9 cellular contexts compared by ENCODE assay signal in the genomic region with DNA sequence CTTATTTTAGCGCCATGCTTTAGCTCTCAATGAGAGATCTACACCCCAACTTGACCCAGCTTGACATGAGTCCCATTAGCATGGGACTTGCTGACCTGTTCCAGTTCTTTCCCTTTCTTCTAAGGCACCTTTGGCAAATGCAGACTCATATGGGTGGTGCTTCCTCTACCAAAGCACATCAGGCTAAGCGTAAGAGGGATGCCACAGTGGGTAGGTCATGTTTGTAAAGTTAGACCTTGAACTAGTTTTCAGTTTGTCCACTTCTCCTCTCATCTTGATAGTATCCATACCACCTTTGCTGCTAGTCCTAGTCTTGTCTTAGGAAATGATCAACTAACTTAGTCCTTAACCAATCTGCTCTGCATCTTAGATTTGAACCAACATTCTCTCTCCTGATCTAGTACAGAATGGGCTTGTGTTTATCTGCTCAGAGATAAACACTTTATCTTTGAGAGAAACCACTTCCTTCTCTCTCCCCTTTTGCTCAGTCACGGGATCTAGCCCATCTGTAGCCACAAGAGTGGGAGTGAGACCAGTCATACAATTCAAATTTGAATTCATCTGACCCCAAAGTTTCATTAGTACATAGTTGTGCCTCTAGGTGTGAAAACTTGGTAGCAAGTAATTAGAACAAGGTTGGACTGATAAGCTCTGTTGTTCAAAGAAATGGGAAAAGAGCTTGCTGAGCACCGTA.
A peak's percentile ranks its signal among the peaks of the same experiment; 100 is the strongest.
DNase-seq lines count a peak whose midpoint lies in the region; ATAC-seq lines count a peak whose summit lies in the region.
"Had no signal": no experiment of that assay in that cellular context is flagged by ENCODE, and none has a peak within 500 bp of the region (broad histone marks: within the 10 kb centered on the region; RNA-seq: fewer than 3 reads in every experiment).

No MANE protein-coding gene starts in this region.

- no peak for DNase-seq in activated T-cell treated with anti-CD3 and anti-CD28 coated beads, Interleukin-2, amount 50 U/mL, for 24 hours
- DNase-seq in activated T-cell treated with anti-CD3 and anti-CD28 coated beads, Interleukin-2, amount 50 U/mL, for 48 hours: no peak
- DNase-seq in stimulated activated naive CD8-positive, alpha-beta T cell treated with anti-CD3 and anti-CD28 coated beads, Interleukin-15, Interleukin-2, amounts not matched to agents 100 U/mL and 50 U/mL, for 24 hours: peak; percentile 46
- no peak for DNase-seq in islet precursor cell
- no peak for DNase-seq in activated CD8-positive, alpha-beta memory T cell treated with anti-CD3 and anti-CD28 coated beads for 24 hours
- no peak for DNase-seq in HuH-7 (ENCODE audit: low spot score)

- H3K36me3 Mint-ChIP-seq in activated T-cell treated with anti-CD3 and anti-CD28 coated beads, Interleukin-2, amount 50 U/mL, for 24 hours (ENCODE audit: low read depth): peaks cover 22% of the 10 kb centered on the region
- H3K36me3 Mint-ChIP-seq in T-helper 1 cell treated with Interleukin-12 subunit alpha and Interleukin-12 subunit beta and Interleukin-4 antibody, amounts not matched to agents 30 μg/mL and 1 μg/mL, for 36 hours (ENCODE audit: low read depth): peaks cover 22% of the 10 kb centered on the region

- peaks cover 49% of the 10 kb centered on the region for H3K4me1 Mint-ChIP-seq in activated T-cell treated with anti-CD3 and anti-CD28 coated beads, Interleukin-2, amount 50 U/mL, for 24 hours (ENCODE audit: low read depth)
- peaks cover 19% of the 10 kb centered on the region for H3K4me1 Mint-ChIP-seq in T-helper 1 cell treated with Interleukin-12 subunit alpha and Interleukin-12 subunit beta and Interleukin-4 antibody, amounts not matched to agents 30 μg/mL and 1 μg/mL, for 36 hours (ENCODE audit: low read depth)
- H3K4me1 Mint-ChIP-seq: neural crest cell had no signal

- peaks cover 25% of the 10 kb centered on the region for H3K9me3 Mint-ChIP-seq in activated T-cell treated with anti-CD3 and anti-CD28 coated beads, Interleukin-2, amount 50 U/mL, for 24 hours
- peaks cover 33% of the 10 kb centered on the region for H3K9me3 Mint-ChIP-seq in T-helper 1 cell treated with Interleukin-12 subunit alpha and Interleukin-12 subunit beta and Interleukin-4 antibody, amounts not matched to agents 30 μg/mL and 1 μg/mL, for 36 hours

- peak overlapping the region; percentile 61 for H3K27ac Mint-ChIP-seq in activated T-cell treated with anti-CD3 and anti-CD28 coated beads, Interleukin-2, amount 50 U/mL, for 24 hours
- peak overlapping the region; percentile 49 for H3K27ac Mint-ChIP-seq in T-helper 1 cell treated with Interleukin-12 subunit alpha and Interleukin-12 subunit beta and Interleukin-4 antibody, amounts not matched to agents 30 μg/mL and 1 μg/mL, for 36 hours

- H3K4me3 Mint-ChIP-seq in activated T-cell treated with anti-CD3 and anti-CD28 coated beads, Interleukin-2, amount 50 U/mL, for 24 hours: peak overlapping the region; percentile 8
- peak overlapping the region; percentile 18 for H3K4me3 Mint-ChIP-seq in T-helper 1 cell treated with Interleukin-12 subunit alpha and Interleukin-12 subunit beta and Interleukin-4 antibody, amounts not matched to agents 30 μg/mL and 1 μg/mL, for 36 hours
- H3K4me3 Mint-ChIP-seq: neural crest cell had no signal

- peak; percentile 85 for ATAC-seq in HG02981 (IDR thresholded peaks at IDR 0.05; ENCODE audit: unreplicated experiment)
- ATAC-seq in stimulated activated naive CD8-positive, alpha-beta T cell treated with anti-CD3 and anti-CD28 coated beads, Interleukin-15, Interleukin-2, amounts not matched to agents 100 U/mL and 50 U/mL, for 24 hours: peak; percentile 83

- H3K27me3 Mint-ChIP-seq in activated T-cell treated with anti-CD3 and anti-CD28 coated beads, Interleukin-2, amount 50 U/mL, for 24 hours: no peaks in the 10 kb centered on the region
- peaks cover 16% of the 10 kb centered on the region for H3K27me3 Mint-ChIP-seq in T-helper 1 cell treated with Interleukin-12 subunit alpha and Interleukin-12 subunit beta and Interleukin-4 antibody, amounts not matched to agents 30 μg/mL and 1 μg/mL, for 36 hours (ENCODE audit: low read depth)
